ENCODE assay signal across 13 cellular contexts in the genomic region with DNA sequence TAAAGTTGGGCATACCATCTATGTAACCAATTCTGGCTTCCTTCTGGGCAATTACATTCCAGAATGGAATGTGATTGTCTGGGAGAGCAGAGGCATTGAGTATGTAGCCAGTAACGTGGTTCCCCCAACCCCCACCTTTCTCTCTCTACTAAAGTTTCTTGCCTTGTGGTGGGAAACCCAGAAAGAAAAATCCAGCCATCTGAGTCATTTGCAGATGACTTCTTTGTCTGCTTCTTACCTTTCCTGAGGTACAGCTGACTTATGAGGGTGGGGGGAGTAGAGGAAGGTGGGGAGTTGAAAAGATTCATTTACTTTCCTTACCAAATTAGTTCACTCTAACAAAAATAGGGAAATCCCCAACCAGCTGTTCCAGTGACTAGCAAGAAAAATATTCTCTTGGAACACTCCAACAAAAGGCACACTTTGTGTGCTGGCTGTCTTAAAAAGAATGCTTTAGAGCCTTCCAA.
DNase-seq lines count a peak whose midpoint lies in the region; ATAC-seq and TF ChIP-seq lines count a peak whose summit lies in the region.
"Had no signal": no experiment of that assay in that cellular context is flagged by ENCODE, and none has a peak within 500 bp of the region (broad histone marks: within the 10 kb centered on the region; RNA-seq: fewer than 3 reads in every experiment).

No MANE protein-coding gene starts in this region.

- intact Hi-C loops in body of pancreas (cut with DNase I) = no loop called here
- intact Hi-C loops in mucosa of descending colon (cut with DNase I, micrococcal nuclease) = no loop called here

- H3K27ac Mint-ChIP-seq in effector memory CD8-positive, alpha-beta T cell = no peak overlapping the region

- DNase-seq in 8988T = peak; percentile 17
- peak; percentile 73 for DNase-seq in HPDE6-E6E7 (ENCODE audit: extremely low spot score)
- no peak for DNase-seq in body of pancreas
- peak; percentile 20 for DNase-seq in iPS DF 6.9 (ENCODE audit: low read depth, low spot score)
- DNase-seq in effector memory CD8-positive, alpha-beta T cell = no peak
- DNase-seq in mucosa of descending colon = no peak
- DNase-seq in amygdala (lab: John Stamatoyannopoulos, UW) = no peak
- DNase-seq: activated CD8-positive, alpha-beta memory T cell treated with anti-CD3 and anti-CD28 coated beads for 24 hours; NCI-H187 had no signal

- H3K36me3 ChIP-seq in body of pancreas (replicated peaks in 1 of 2; ENCODE audit: insufficient read depth in 1 of 2, low read depth in 2 of 2) = no peaks in the 10 kb centered on the region
- H3K36me3 ChIP-seq in iPS DF 6.9 (ENCODE audit: control insufficient read depth, insufficient read depth, low read length) = no peaks in the 10 kb centered on the region
- H3K36me3 ChIP-seq in mucosa of descending colon (ENCODE audit: low read depth) = no peaks in the 10 kb centered on the region
- H3K36me3 ChIP-seq: right atrium auricular region had no signal

- ATAC-seq in body of pancreas (peak; percentile 30), GM19324 (IDR thresholded peaks at IDR 0.05; ENCODE audit: low FRiP score, unreplicated experiment) (no peak), mucosa of descending colon (no peak)
- ATAC-seq in effector memory CD8-positive, alpha-beta T cell (replicated peaks) = no peak
- ATAC-seq: GM12878 had no signal

- peaks cover 18 to 28% of the 10 kb centered on the region in 2 donors for H3K27me3 Mint-ChIP-seq in effector memory CD8-positive, alpha-beta T cell

- H3K4me3 ChIP-seq in body of pancreas (no peak overlapping the region), iPS DF 6.9 (ENCODE audit: low read length) (no peak overlapping the region), mucosa of descending colon (no peak overlapping the region)
- H3K4me3 ChIP-seq: GM12878, right atrium auricular region had no signal

- WGBS in body of pancreas, 2 donors = 23 to 50% methylated on average over 1 of the region's 1 CpG
- WGBS in iPS DF 6.9 (ENCODE audit: insufficient coverage, insufficient read length) = no CpG with 5 or more reads among the region's 1 CpG

- H3K27me3 ChIP-seq in body of pancreas (no peaks in the 10 kb centered on the region), iPS DF 6.9 (ENCODE audit: control insufficient read depth, insufficient read depth, low read length) (no peaks in the 10 kb centered on the region)
- H3K27me3 ChIP-seq: right atrium auricular region had no signal

- no peak for TF ChIP-seq CTCF in body of pancreas (IDR thresholded peaks at IDR 0.05)
- TF ChIP-seq CTCF in mucosa of descending colon (IDR thresholded peaks at IDR 0.05) = no peak

- H3K9me3 Mint-ChIP-seq in effector memory CD8-positive, alpha-beta T cell = no peaks in the 10 kb centered on the region
- H3K9me3 Mint-ChIP-seq: central memory CD8-positive, alpha-beta T cell had no signal

- H3K4me1 ChIP-seq in body of pancreas = peaks cover 4% of the 10 kb centered on the region
- no peaks in the 10 kb centered on the region for H3K4me1 ChIP-seq in iPS DF 6.9 (ENCODE audit: control insufficient read depth, insufficient read depth, low read length)
- H3K4me1 ChIP-seq in mucosa of descending colon (ENCODE audit: low read depth) = no peaks in the 10 kb centered on the region
- H3K4me1 ChIP-seq: right atrium auricular region had no signal

- H3K36me3 Mint-ChIP-seq in effector memory CD8-positive, alpha-beta T cell (ENCODE audit: insufficient read depth) = no peaks in the 10 kb centered on the region

- peaks cover 0 to 2% of the 10 kb centered on the region in 2 donors for H3K4me1 Mint-ChIP-seq in effector memory CD8-positive, alpha-beta T cell (ENCODE audit: low read depth in 2 of 2)
- H3K4me1 Mint-ChIP-seq: central memory CD8-positive, alpha-beta T cell had no signal

- TF ChIP-seq POLR2A in body of pancreas (IDR thresholded peaks at IDR 0.05) = no peak

- H3K9me3 ChIP-seq in body of pancreas (peaks cover 0 to 5% (median 0%) of the 10 kb centered on the region in 3 donors), iPS DF 6.9 (ENCODE audit: control insufficient read depth, insufficient read depth, low read length) (no peaks in the 10 kb centered on the region), mucosa of descending colon (no peaks in the 10 kb centered on the region)

- H3K4me3 Mint-ChIP-seq in effector memory CD8-positive, alpha-beta T cell = no peak overlapping the region
- H3K4me3 Mint-ChIP-seq: central memory CD8-positive, alpha-beta T cell had no signal

- H3K27ac ChIP-seq in body of pancreas = no peak overlapping the region
- no peak overlapping the region for H3K27ac ChIP-seq in iPS DF 6.9 (ENCODE audit: low read length)
- H3K27ac ChIP-seq: right atrium auricular region had no signal

Comparison
In these comparisons a context has a peak if more than half of its experiments do, and no peak if none do; other contexts are left out.
1. DNase-seq: peak in 8988T (single experiment), HPDE6-E6E7 (single experiment) and iPS DF 6.9 (single experiment); none in body of pancreas (0 of 4), effector memory CD8-positive, alpha-beta T cell (0 of 3), mucosa of descending colon (0 of 3) and amygdala (0 of 56).